In the genomic region with DNA sequence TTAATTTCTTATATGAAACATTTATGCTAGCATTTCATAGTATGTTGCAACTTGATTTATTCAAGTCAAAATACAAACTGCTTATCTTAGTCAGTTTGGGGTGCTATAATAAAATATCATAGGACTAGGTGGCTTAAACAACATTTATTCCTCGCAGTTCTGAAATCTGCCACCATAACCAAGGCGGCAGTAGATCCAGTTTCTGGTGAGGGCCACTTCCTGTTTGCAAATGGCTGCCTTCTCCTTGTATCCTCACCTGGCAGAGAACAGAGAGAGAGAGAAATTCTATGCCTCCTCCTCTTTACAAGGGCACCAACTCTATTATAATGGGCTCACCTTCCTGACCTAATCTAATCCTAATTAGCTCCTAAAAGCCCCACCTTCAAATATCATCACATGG, we compare ENCODE assay signal across 8 cellular contexts.
DNase-seq lines count a peak whose midpoint lies in the region; ATAC-seq, FAIRE-seq and TF ChIP-seq lines count a peak whose summit lies in the region.

No MANE protein-coding gene starts in this region.

- 3% methylated on average over 2 of the region's 2 CpGs for WGBS in K562 (ENCODE audit: insufficient coverage, low coverage, missing lambda C conversion rate)
- WGBS in pancreas, 2 donors, result 95 to 96% methylated on average over 2 of the region's 2 CpGs

- H4K20me1 ChIP-seq in K562 (replicated peaks; ENCODE audit: control insufficient read depth, insufficient read depth, low read length), result no peaks in the 10 kb centered on the region

- no peak overlapping the region for H3K4me2 ChIP-seq in K562 (ENCODE audit: insufficient read depth, low read length)

- FAIRE-seq in K562 (lab: Jason Lieb, UNC), result no peak
- FAIRE-seq in pancreas (lab: Jason Lieb, UNC), result no peak

- no peak overlapping the region for H3K4me3 ChIP-seq in K562
- H3K4me3 ChIP-seq in pancreas, result no peak overlapping the region

- DNase-seq in KBM-7, result peak; percentile 31
- DNase-seq in K562 (ENCODE audit: extremely low read depth in 1 of 4, low spot score in 3 of 4), result peak in 1 of 4 experiments; percentile 11
- DNase-seq in NK-92 (lab: John Stamatoyannopoulos, UW; ENCODE audit: unreplicated experiment), result no peak
- DNase-seq in pancreas, result no peak
- DNase-seq in activated naive CD4-positive, alpha-beta T cell treated with Interleukin-2 at 50 U/mL for 16 hours, result no peak

- in situ Hi-C loops in KBM-7 (cut with MboI; ENCODE audit: low pct_unique_long_range_greater_than_20kb, low sequenced_read_pairs), result no loop called here
- in situ Hi-C loops in K562 (cut with MboI), result no loop called here

- H3K9me1 ChIP-seq in K562 (ENCODE audit: control insufficient read depth, insufficient read depth, low read length), result no peaks in the 10 kb centered on the region

- H3K27me3 ChIP-seq in K562 (ENCODE audit: control insufficient read depth in 2 of 2, insufficient read depth in 2 of 2, low read length in 2 of 2) (no peaks in the 10 kb centered on the region), pancreas (no peaks in the 10 kb centered on the region)

- 0 out of 4 replicates have a peak, but pooled peaks of 1 of the 2 experiments have one; percentile 6 for TF ChIP-seq RAD21 in K562 (CRISPR knock-in tag; conservative IDR thresholded peaks at IDR 0.05 in 1 of 2, IDR thresholded peaks at IDR 0.05 in 1 of 2)

- no peaks in the 10 kb centered on the region for H3K79me2 ChIP-seq in K562 (ENCODE audit: control insufficient read depth, insufficient read depth, low read length)

- BruUV-seq in K562 (replicated peaks; lab: Mats Ljungman, UMichigan), result no TSS peak

- TF ChIP-seq CTCF in C4-2B (conservative IDR thresholded peaks at IDR 0.05), result peak; percentile 45
- TF ChIP-seq CTCF in K562 (IDR thresholded peaks at IDR 0.05 in 2 of 3, conservative IDR thresholded peaks at IDR 0.05 in 1 of 3; ENCODE audit: insufficient read depth in 2 of 3, low read depth in 1 of 3, low read length in 3 of 3), result no peak
- no peak for TF ChIP-seq CTCF in pancreas (IDR thresholded peaks at IDR 0.05)

- no peak overlapping the region for H3K9ac ChIP-seq in K562 (ENCODE audit: insufficient read depth in 1 of 2, low read depth in 2 of 2, low read length in 2 of 2)

- H2AFZ ChIP-seq in K562 (ENCODE audit: low read depth, low read length), result no peak overlapping the region

- H3K27ac ChIP-seq in C4-2B (no peak overlapping the region), K562 (ENCODE audit: extremely low read depth, low read depth, low read length) (no peak overlapping the region), pancreas (no peak overlapping the region)

- POLR2A ChIA-PET in K562 (lab: Yijun Ruan, JAX), result no interaction called here

- H3K4me1 ChIP-seq in K562 (replicated peaks in 1 of 2; ENCODE audit: control insufficient read depth in 2 of 2, insufficient read depth in 2 of 2, low read length in 2 of 2) (no peaks in the 10 kb centered on the region), pancreas (no peaks in the 10 kb centered on the region)

- intact Hi-C loops in K562 (cut with micrococcal nuclease), result no loop called here
- intact Hi-C loops in pancreas (cut with DNase I), result no loop called here

- H3K36me3 ChIP-seq in K562 (ENCODE audit: control insufficient read depth, insufficient read depth, low read length) (no peaks in the 10 kb centered on the region), pancreas (no peaks in the 10 kb centered on the region)

- H3K9me3 ChIP-seq in K562 (replicated peaks; ENCODE audit: control insufficient read depth, insufficient read depth, low read depth, low read length), result no peaks in the 10 kb centered on the region
- H3K9me3 ChIP-seq in pancreas, result no peaks in the 10 kb centered on the region

- ATAC-seq in GM18907 (IDR thresholded peaks at IDR 0.05; ENCODE audit: unreplicated experiment) (peak; percentile 71), K562 (peak; percentile 69; the same call in 2 of the 3 replicates), pancreas (no peak), GM18520 (IDR thresholded peaks at IDR 0.05; ENCODE audit: unreplicated experiment) (no peak)

- no peak for TF ChIP-seq EP300 in K562 (IDR thresholded peaks at IDR 0.05; ENCODE audit: low read length)

- no peak for TF ChIP-seq POLR2A in K562 (conservative IDR thresholded peaks at IDR 0.05)

- CTCF ChIA-PET in K562 (lab: Yijun Ruan, JAX; ENCODE audit: low intra/inter-chr PET ratio), result no interaction called here

TF ChIP-seq in K562, 482 proteins besides CTCF, POLR2A, EP300 and RAD21 (continues in another document):
- TF ChIP-seq MYNN (IDR thresholded peaks at IDR 0.05) (no peak), MYNN (CRISPR knock-in tag; IDR thresholded peaks at IDR 0.05) (no peak), RBM25 (IDR thresholded peaks at IDR 0.05; ENCODE audit: low read depth, low read length, severe bottlenecking) (no peak), SIN3A (IDR thresholded peaks at IDR 0.05; ENCODE audit: borderline replicate concordance in 2 of 2, control insufficient read depth in 1 of 2, low read depth in 2 of 2, low read length in 2 of 2) (no peak), ZNF717 (CRISPR knock-in tag; IDR thresholded peaks at IDR 0.05) (no peak), FOSL1 (tag; conservative IDR thresholded peaks at IDR 0.05) (no peak), ZBED1 (IDR thresholded peaks at IDR 0.05) (no peak), ZNF75A (CRISPR knock-in tag; IDR thresholded peaks at IDR 0.05) (no peak), ZFP1 (CRISPR knock-in tag; IDR thresholded peaks at IDR 0.05) (no peak), YY1 (IDR thresholded peaks at IDR 0.05; ENCODE audit: borderline replicate concordance in 1 of 3, control insufficient read depth in 1 of 3, extremely low read depth in 1 of 3, insufficient read depth in 3 of 3, insufficient read length in 1 of 3, insufficient replicate concordance in 2 of 3, low read depth in 1 of 3, low read length in 2 of 3) (peak in 1 of 3 experiments; percentile 74), MBD2 (IDR thresholded peaks at IDR 0.05; ENCODE audit: borderline replicate concordance, low read depth) (no peak), ZNF764 (CRISPR knock-in tag; IDR thresholded peaks at IDR 0.05; ENCODE audit: low read depth) (no peak), MEIS2 (IDR thresholded peaks at IDR 0.05; ENCODE audit: partially characterized antibody) (no peak), POLR2AphosphoS2 (IDR thresholded peaks at IDR 0.05; ENCODE audit: low read length) (no peak), ESRRA (IDR thresholded peaks at IDR 0.05; ENCODE audit: borderline replicate concordance, low read depth) (no peak), EHMT2 (IDR thresholded peaks at IDR 0.05) (0 out of 2 replicates have a peak, but pooled peaks have one; percentile 20), PHF8 (IDR thresholded peaks at IDR 0.05; ENCODE audit: borderline replicate concordance, low read length) (no peak), TRIM28 (IDR thresholded peaks at IDR 0.05) (no peak), ZNF311 (CRISPR knock-in tag; IDR thresholded peaks at IDR 0.05) (no peak), KLF1 (tag; IDR thresholded peaks at IDR 0.05) (no peak)
- TF ChIP-seq, protein P1, sequence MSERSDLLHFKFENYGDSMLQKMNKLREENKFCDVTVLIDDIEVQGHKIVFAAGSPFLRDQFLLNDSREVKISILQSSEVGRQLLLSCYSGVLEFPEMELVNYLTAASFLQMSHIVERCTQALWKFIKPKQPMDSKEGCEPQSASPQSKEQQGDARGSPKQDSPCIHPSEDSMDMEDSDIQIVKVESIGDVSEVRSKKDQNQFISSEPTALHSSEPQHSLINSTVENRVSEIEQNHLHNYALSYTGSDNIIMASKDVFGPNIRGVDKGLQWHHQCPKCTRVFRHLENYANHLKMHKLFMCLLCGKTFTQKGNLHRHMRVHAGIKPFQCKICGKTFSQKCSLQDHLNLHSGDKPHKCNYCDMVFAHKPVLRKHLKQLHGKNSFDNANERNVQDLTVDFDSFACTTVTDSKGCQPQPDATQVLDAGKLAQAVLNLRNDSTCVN (CRISPR knock-in tag; IDR thresholded peaks at IDR 0.05), result no peak
- TF ChIP-seq, protein P2, sequence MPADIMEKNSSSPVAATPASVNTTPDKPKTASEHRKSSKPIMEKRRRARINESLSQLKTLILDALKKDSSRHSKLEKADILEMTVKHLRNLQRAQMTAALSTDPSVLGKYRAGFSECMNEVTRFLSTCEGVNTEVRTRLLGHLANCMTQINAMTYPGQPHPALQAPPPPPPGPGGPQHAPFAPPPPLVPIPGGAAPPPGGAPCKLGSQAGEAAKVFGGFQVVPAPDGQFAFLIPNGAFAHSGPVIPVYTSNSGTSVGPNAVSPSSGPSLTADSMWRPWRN (IDR thresholded peaks at IDR 0.05; ENCODE audit: low read depth), result no peak
- TF ChIP-seq, protein P3, sequence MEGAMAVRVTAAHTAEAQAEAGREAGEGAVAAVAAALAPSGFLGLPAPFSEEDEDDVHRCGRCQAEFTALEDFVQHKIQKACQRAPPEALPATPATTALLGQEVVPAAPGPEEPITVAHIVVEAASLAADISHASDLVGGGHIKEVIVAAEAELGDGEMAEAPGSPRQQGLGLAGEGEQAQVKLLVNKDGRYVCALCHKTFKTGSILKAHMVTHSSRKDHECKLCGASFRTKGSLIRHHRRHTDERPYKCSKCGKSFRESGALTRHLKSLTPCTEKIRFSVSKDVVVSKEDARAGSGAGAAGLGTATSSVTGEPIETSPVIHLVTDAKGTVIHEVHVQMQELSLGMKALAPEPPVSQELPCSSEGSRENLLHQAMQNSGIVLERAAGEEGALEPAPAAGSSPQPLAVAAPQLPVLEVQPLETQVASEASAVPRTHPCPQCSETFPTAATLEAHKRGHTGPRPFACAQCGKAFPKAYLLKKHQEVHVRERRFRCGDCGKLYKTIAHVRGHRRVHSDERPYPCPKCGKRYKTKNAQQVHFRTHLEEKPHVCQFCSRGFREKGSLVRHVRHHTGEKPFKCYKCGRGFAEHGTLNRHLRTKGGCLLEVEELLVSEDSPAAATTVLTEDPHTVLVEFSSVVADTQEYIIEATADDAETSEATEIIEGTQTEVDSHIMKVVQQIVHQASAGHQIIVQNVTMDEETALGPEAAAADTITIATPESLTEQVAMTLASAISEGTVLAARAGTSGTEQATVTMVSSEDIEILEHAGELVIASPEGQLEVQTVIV (CRISPR knock-in tag; IDR thresholded peaks at IDR 0.05; ENCODE audit: borderline replicate concordance), result no peak
- TF ChIP-seq, protein P4, sequence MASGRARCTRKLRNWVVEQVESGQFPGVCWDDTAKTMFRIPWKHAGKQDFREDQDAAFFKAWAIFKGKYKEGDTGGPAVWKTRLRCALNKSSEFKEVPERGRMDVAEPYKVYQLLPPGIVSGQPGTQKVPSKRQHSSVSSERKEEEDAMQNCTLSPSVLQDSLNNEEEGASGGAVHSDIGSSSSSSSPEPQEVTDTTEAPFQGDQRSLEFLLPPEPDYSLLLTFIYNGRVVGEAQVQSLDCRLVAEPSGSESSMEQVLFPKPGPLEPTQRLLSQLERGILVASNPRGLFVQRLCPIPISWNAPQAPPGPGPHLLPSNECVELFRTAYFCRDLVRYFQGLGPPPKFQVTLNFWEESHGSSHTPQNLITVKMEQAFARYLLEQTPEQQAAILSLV (tag; IDR thresholded peaks at IDR 0.05), result no peak

Comparison
In these comparisons a context has a peak if more than half of its experiments do, and no peak if none do; other contexts are left out.
1. ATAC-seq: peak in GM18907 (single experiment) and K562 (single experiment); none in pancreas (0 of 4) and GM18520 (single experiment).